Comparison of ENCODE assay signal across 1 cellular context in the genomic region with DNA sequence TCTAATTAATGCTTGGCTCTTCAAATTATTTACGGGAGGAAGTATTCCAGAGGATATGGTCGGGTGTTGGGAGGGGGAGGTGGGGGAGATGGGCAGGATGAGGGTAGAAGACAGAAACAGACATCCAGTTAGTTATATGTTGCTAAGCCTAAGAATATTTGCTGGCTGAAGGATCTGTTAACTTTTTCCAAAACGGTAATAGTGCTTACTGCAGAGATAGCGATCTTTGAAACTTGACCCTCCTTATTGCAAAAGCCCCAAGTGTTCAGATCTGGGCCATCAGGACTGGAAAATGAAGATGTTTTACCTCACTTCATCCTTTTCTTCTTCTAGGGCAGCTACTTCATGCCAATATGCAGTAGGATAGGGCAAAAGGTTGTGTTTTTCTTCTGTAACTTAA.
TF ChIP-seq lines count a peak whose summit lies in the region.

No MANE protein-coding gene starts in this region.

TF ChIP-seq in SK-N-SH, 30 proteins besides CTCF, POLR2A, EP300 and RAD21 (continued from another document):
- TF ChIP-seq, protein P1, sequence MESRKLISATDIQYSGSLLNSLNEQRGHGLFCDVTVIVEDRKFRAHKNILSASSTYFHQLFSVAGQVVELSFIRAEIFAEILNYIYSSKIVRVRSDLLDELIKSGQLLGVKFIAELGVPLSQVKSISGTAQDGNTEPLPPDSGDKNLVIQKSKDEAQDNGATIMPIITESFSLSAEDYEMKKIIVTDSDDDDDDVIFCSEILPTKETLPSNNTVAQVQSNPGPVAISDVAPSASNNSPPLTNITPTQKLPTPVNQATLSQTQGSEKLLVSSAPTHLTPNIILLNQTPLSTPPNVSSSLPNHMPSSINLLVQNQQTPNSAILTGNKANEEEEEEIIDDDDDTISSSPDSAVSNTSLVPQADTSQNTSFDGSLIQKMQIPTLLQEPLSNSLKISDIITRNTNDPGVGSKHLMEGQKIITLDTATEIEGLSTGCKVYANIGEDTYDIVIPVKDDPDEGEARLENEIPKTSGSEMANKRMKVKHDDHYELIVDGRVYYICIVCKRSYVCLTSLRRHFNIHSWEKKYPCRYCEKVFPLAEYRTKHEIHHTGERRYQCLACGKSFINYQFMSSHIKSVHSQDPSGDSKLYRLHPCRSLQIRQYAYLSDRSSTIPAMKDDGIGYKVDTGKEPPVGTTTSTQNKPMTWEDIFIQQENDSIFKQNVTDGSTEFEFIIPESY (IDR thresholded peaks at IDR 0.05; ENCODE audit: borderline replicate concordance, low read depth), result no peak
- TF ChIP-seq NFIC (IDR thresholded peaks at IDR 0.05; ENCODE audit: borderline replicate concordance), result peak; percentile 56
- TF ChIP-seq GABPA (IDR thresholded peaks at IDR 0.05; ENCODE audit: low read depth), result no peak
- no peak for TF ChIP-seq RFX5 (IDR thresholded peaks at IDR 0.05; ENCODE audit: low read length)
- 0 out of 2 replicates have a peak, but pooled peaks have one; percentile 16 for TF ChIP-seq YY1 (IDR thresholded peaks at IDR 0.05; ENCODE audit: low read depth)
- no peak for TF ChIP-seq GATA2 (CRISPR knock-in tag; IDR thresholded peaks at IDR 0.05)
- no peak for TF ChIP-seq RCOR1 (IDR thresholded peaks at IDR 0.05; ENCODE audit: low read length)
- TF ChIP-seq MXI1 (IDR thresholded peaks at IDR 0.05; ENCODE audit: low read depth, low read length), result no peak
- no peak for TF ChIP-seq SIN3A (IDR thresholded peaks at IDR 0.05; ENCODE audit: borderline replicate concordance, low read depth, low read length)
- TF ChIP-seq, protein P2, sequence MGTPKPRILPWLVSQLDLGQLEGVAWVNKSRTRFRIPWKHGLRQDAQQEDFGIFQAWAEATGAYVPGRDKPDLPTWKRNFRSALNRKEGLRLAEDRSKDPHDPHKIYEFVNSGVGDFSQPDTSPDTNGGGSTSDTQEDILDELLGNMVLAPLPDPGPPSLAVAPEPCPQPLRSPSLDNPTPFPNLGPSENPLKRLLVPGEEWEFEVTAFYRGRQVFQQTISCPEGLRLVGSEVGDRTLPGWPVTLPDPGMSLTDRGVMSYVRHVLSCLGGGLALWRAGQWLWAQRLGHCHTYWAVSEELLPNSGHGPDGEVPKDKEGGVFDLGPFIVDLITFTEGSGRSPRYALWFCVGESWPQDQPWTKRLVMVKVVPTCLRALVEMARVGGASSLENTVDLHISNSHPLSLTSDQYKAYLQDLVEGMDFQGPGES (IDR thresholded peaks at IDR 0.05; ENCODE audit: low read depth, low read length), result no peak
- TF ChIP-seq, protein P3, sequence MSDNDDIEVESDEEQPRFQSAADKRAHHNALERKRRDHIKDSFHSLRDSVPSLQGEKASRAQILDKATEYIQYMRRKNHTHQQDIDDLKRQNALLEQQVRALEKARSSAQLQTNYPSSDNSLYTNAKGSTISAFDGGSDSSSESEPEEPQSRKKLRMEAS (IDR thresholded peaks at IDR 0.05; ENCODE audit: low read depth), result 0 out of 2 replicates have a peak, but pooled peaks have one; percentile 25
- no peak for TF ChIP-seq TEAD4 (IDR thresholded peaks at IDR 0.05; ENCODE audit: borderline replicate concordance, insufficient read depth)
- TF ChIP-seq CHD2 (IDR thresholded peaks at IDR 0.05; ENCODE audit: low read length, partially characterized antibody), result no peak
- TF ChIP-seq, protein P4, sequence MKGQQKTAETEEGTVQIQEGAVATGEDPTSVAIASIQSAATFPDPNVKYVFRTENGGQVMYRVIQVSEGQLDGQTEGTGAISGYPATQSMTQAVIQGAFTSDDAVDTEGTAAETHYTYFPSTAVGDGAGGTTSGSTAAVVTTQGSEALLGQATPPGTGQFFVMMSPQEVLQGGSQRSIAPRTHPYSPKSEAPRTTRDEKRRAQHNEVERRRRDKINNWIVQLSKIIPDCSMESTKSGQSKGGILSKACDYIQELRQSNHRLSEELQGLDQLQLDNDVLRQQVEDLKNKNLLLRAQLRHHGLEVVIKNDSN (IDR thresholded peaks at IDR 0.05; ENCODE audit: borderline replicate concordance, low read depth), result no peak
- TF ChIP-seq, protein P5, sequence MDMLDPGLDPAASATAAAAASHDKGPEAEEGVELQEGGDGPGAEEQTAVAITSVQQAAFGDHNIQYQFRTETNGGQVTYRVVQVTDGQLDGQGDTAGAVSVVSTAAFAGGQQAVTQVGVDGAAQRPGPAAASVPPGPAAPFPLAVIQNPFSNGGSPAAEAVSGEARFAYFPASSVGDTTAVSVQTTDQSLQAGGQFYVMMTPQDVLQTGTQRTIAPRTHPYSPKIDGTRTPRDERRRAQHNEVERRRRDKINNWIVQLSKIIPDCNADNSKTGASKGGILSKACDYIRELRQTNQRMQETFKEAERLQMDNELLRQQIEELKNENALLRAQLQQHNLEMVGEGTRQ (IDR thresholded peaks at IDR 0.05; ENCODE audit: borderline replicate concordance, low read depth, low read length), result no peak
- peak; percentile 17; the same call in 1 of the 2 replicates for TF ChIP-seq POLR2AphosphoS5 (IDR thresholded peaks at IDR 0.05; ENCODE audit: low read depth, low read length)
- TF ChIP-seq TCF12 (IDR thresholded peaks at IDR 0.05), result peak; percentile 86
- TF ChIP-seq, protein P6, sequence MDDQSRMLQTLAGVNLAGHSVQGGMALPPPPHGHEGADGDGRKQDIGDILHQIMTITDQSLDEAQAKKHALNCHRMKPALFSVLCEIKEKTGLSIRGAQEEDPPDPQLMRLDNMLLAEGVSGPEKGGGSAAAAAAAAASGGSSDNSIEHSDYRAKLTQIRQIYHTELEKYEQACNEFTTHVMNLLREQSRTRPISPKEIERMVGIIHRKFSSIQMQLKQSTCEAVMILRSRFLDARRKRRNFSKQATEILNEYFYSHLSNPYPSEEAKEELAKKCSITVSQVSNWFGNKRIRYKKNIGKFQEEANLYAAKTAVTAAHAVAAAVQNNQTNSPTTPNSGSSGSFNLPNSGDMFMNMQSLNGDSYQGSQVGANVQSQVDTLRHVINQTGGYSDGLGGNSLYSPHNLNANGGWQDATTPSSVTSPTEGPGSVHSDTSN (IDR thresholded peaks at IDR 0.05), result peak; percentile 48; the same call in 1 of the 2 replicates
- peak; percentile 56 for TF ChIP-seq JUND (IDR thresholded peaks at IDR 0.05)
- no peak for TF ChIP-seq FOXM1 (IDR thresholded peaks at IDR 0.05; ENCODE audit: low read depth)
- no peak for TF ChIP-seq SMC3 (IDR thresholded peaks at IDR 0.05; ENCODE audit: low read depth, low read length)
